Comparison of ENCODE assay signal across 8 cellular contexts in the genomic region with DNA sequence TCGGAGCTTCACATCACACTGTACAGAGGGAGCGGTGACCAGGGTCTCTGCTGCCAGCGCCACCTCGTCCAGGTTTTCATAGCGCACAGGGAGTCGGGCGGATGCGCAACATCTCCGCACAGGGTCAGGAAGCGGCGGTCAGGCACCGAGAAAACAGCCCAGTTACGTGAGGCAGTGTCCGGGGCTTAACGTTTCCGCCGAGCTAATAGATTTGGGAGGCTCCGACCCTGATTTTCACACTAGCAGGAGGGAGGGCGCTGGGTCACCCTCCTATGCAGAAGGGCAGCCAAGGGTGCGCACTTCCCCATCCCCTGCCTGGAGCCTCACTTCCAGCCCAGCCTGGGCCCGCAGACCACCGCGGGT. TPM values are rescaled to one million over a fixed set of nuclear protein-coding genes. Genes with fewer than 3 reads are reported as not detected.
A peak's percentile ranks its signal among the peaks of the same experiment; 100 is the strongest.
DNase-seq lines count a peak whose midpoint lies in the region; ATAC-seq and TF ChIP-seq lines count a peak whose summit lies in the region.

No MANE protein-coding gene starts in this region.

- H3K27ac ChIP-seq in suprapubic skin: no peak overlapping the region

- H3K27me3 Mint-ChIP-seq in T-helper 2 cell treated with Interferon-gamma antibody and Interleukin-4, amounts not matched to agents 5 μg/mL and 100 μg/mL, for 36 hours (ENCODE audit: low read depth): peaks cover 89% of the 10 kb centered on the region
- peaks cover 92% of the 10 kb centered on the region for H3K27me3 Mint-ChIP-seq in activated naive CD8-positive, alpha-beta T cell treated with anti-CD3 and anti-CD28 coated beads for 36 hours

- no peak overlapping the region for H3K27ac Mint-ChIP-seq in T-helper 2 cell treated with Interferon-gamma antibody and Interleukin-4, amounts not matched to agents 5 μg/mL and 100 μg/mL, for 36 hours
- no peak overlapping the region for H3K27ac Mint-ChIP-seq in activated naive CD8-positive, alpha-beta T cell treated with anti-CD3 and anti-CD28 coated beads for 36 hours

- peaks cover 1% of the 10 kb centered on the region for H3K36me3 Mint-ChIP-seq in T-helper 2 cell treated with Interferon-gamma antibody and Interleukin-4, amounts not matched to agents 5 μg/mL and 100 μg/mL, for 36 hours (ENCODE audit: low read depth)
- no peaks in the 10 kb centered on the region for H3K36me3 Mint-ChIP-seq in activated naive CD8-positive, alpha-beta T cell treated with anti-CD3 and anti-CD28 coated beads for 36 hours

- 5% methylated on average over 5 of the region's 23 CpGs for WGBS in suprapubic skin

- TF ChIP-seq POLR2A in suprapubic skin (IDR thresholded peaks at IDR 0.05): no peak
- no peak for TF ChIP-seq POLR2A in GM18505 (IDR thresholded peaks at IDR 0.05; ENCODE audit: borderline replicate concordance, extremely low read depth, insufficient read depth, insufficient read length)

- H3K36me3 ChIP-seq in kidney epithelial cell (ENCODE audit: control insufficient read depth, insufficient read depth, low read length): no peaks in the 10 kb centered on the region
- H3K36me3 ChIP-seq in suprapubic skin: no peaks in the 10 kb centered on the region

- peaks cover 25% of the 10 kb centered on the region for H3K4me1 ChIP-seq in suprapubic skin

- no peak for TF ChIP-seq CTCF in kidney epithelial cell (IDR thresholded peaks at IDR 0.05; ENCODE audit: insufficient read depth, low read length, poor library complexity, severe bottlenecking)
- no peak for TF ChIP-seq CTCF in suprapubic skin (IDR thresholded peaks at IDR 0.05)

- H3K27me3 ChIP-seq in kidney epithelial cell (ENCODE audit: control insufficient read depth, insufficient read depth, low read length) (peaks cover 52% of the 10 kb centered on the region), suprapubic skin (peaks cover 93% of the 10 kb centered on the region)

- no peak for DNase-seq in T-helper 2 cell treated with Interferon-gamma antibody and Interleukin-4, amounts not matched to agents 5 μg/mL and 100 μg/mL, for 36 hours (ENCODE audit: low spot score)
- DNase-seq in T-helper 2 cell (no peak), kidney epithelial cell (ENCODE audit: low read depth) (no peak), suprapubic skin (ENCODE audit: low spot score in 2 of 2) (no peak), NAMALWA (ENCODE audit: low spot score) (no peak)
- DNase-seq in activated naive CD8-positive, alpha-beta T cell treated with anti-CD3 and anti-CD28 coated beads for 36 hours: no peak

- ATAC-seq in HG03457 (IDR thresholded peaks at IDR 0.05; ENCODE audit: unreplicated experiment) (no peak), GM18505 (IDR thresholded peaks at IDR 0.05; ENCODE audit: unreplicated experiment) (no peak)

- peaks cover 10% of the 10 kb centered on the region for H3K4me1 Mint-ChIP-seq in T-helper 2 cell treated with Interferon-gamma antibody and Interleukin-4, amounts not matched to agents 5 μg/mL and 100 μg/mL, for 36 hours (ENCODE audit: low read depth)
- peaks cover 7% of the 10 kb centered on the region for H3K4me1 Mint-ChIP-seq in activated naive CD8-positive, alpha-beta T cell treated with anti-CD3 and anti-CD28 coated beads for 36 hours

- H3K4me3 Mint-ChIP-seq in T-helper 2 cell treated with Interferon-gamma antibody and Interleukin-4, amounts not matched to agents 5 μg/mL and 100 μg/mL, for 36 hours: peak overlapping the region; percentile 71
- peak overlapping the region; percentile 66 for H3K4me3 Mint-ChIP-seq in activated naive CD8-positive, alpha-beta T cell treated with anti-CD3 and anti-CD28 coated beads for 36 hours

- no peak for TF ChIP-seq EP300 in suprapubic skin (IDR thresholded peaks at IDR 0.05)

- H3K9me3 ChIP-seq in suprapubic skin: no peaks in the 10 kb centered on the region

- no peaks in the 10 kb centered on the region for H3K9me3 Mint-ChIP-seq in T-helper 2 cell treated with Interferon-gamma antibody and Interleukin-4, amounts not matched to agents 5 μg/mL and 100 μg/mL, for 36 hours
- H3K9me3 Mint-ChIP-seq in activated naive CD8-positive, alpha-beta T cell treated with anti-CD3 and anti-CD28 coated beads for 36 hours: peaks cover 1% of the 10 kb centered on the region

- H3K4me3 ChIP-seq in kidney epithelial cell (ENCODE audit: low read depth, low read length) (peak overlapping the region; percentile 43), suprapubic skin (peak overlapping the region; percentile 59)

RNA-seq across cellular contexts. Expression of a gene that starts 13.7 kb away (rescaled TPM):
- under 1 TPM in 1 of 2 experiments, not detected in 1; 0.12 TPM for total RNA-seq in activated naive CD8-positive, alpha-beta T cell treated with anti-CD3 and anti-CD28 coated beads for 36 hours
- total RNA-seq in kidney epithelial cell (0.21 TPM in 1 of 2 replicates, not detected in the other), suprapubic skin (10 to 100 TPM; 13.4 to 98.3 (median 27.7) TPM)

Comparison
In these comparisons a context has a peak if more than half of its experiments do, and no peak if none do; other contexts are left out.
1. RNA of a gene that starts 13.7 kb away (total RNA-seq): 13.4 to 98.3 TPM in suprapubic skin; 0.12 TPM in activated naive CD8-positive, alpha-beta T cell treated with anti-CD3 and anti-CD28 coated beads for 36 hours and 0.21 TPM in kidney epithelial cell; every median in the first group is over 10 times any median in the second.